Comparison of ENCODE assay signal across 18 cellular contexts in the genomic region with DNA sequence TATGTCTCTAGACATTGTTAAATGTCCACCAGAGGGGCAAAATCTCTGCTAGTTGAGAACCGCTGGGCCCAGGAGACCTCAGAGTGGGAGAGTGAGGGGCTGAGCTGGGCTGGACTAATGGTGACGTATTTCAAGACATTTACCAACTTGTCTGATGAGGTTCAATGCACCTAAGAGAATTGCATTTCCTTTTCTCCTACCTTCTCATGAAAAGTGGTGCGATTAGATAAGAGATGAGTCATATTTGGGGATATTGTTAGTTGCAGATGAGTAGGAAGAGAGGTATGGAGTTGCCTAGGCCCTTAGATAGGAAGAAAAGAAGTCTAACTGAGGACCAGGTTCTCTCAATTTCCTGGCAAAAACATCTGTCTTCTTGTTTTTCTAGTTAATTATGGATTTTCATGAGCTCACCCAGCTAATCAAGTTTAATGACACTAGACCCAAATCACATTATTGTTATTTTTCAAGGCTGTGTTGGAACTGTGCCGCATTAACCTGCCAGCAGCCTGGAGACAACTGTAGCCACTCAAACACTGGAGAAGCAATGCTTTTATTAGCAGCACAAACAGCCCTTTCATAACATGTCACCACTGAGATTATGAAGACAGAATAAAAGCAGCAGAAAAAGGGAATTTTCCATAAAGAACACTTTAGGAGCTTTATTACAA.
A peak's percentile ranks its signal among the peaks of the same experiment; 100 is the strongest.
DNase-seq lines count a peak whose midpoint lies in the region; ATAC-seq, FAIRE-seq and TF ChIP-seq lines count a peak whose summit lies in the region.
"Had no signal": no experiment of that assay in that cellular context is flagged by ENCODE, and none has a peak within 500 bp of the region (broad histone marks: within the 10 kb centered on the region; RNA-seq: fewer than 3 reads in every experiment).

No MANE protein-coding gene starts in this region.

- no peak overlapping the region for H3K27ac Mint-ChIP-seq in activated T-helper 2 cell treated with anti-CD3 and anti-CD28 coated beads, Interferon-gamma antibody, Interleukin-2, Interleukin-4, amounts not matched to agents 10 μg/mL and 5 μg/mL and 100 μg/mL, durations not matched to agents 14 hours and 24 hours and 36 hours
- H3K27ac Mint-ChIP-seq: activated CD8-positive, alpha-beta memory T cell treated with anti-CD3 and anti-CD28 coated beads, Interleukin-2, amount 10 ng/mL, durations not matched to agents 7 days and 5 days; activated naive CD4-positive, alpha-beta T cell treated with anti-CD3 and anti-CD28 coated beads, Interleukin-2, amount 10 ng/mL, durations not matched to agents 7 days and 5 days; effector memory CD8-positive, alpha-beta T cell had no signal

- H3K27ac ChIP-seq in A549 = no peak overlapping the region
- H3K27ac ChIP-seq: gastroesophageal sphincter, HL-60, skin epidermis had no signal

- CTCF ChIA-PET in A549 (lab: Yijun Ruan, JAX) = interaction anchor here (1.4 kb wide), 1 partner anchor 12 kb away, joined by 4 read pairs; no protein-coding TSS in a partner anchor

- TF ChIP-seq EP300 in A549 (IDR thresholded peaks at IDR 0.05) = no peak

- POLR2A ChIA-PET in A549 (lab: Yijun Ruan, JAX) = no interaction called here

- H3K9me3 Mint-ChIP-seq in activated T-helper 2 cell treated with anti-CD3 and anti-CD28 coated beads, Interferon-gamma antibody, Interleukin-2, Interleukin-4, amounts not matched to agents 10 μg/mL and 5 μg/mL and 100 μg/mL, durations not matched to agents 14 hours and 24 hours and 36 hours = no peaks in the 10 kb centered on the region
- H3K9me3 Mint-ChIP-seq: activated naive CD4-positive, alpha-beta T cell treated with anti-CD3 and anti-CD28 coated beads, Interleukin-2, amount 10 ng/mL, durations not matched to agents 7 days and 5 days; effector memory CD8-positive, alpha-beta T cell had no signal

- WGBS in A549 (ENCODE audit: missing lambda C conversion rate) = 71% methylated on average over 4 of the region's 4 CpGs

- FAIRE-seq in A549 (lab: Jason Lieb, UNC) = no peak
- no peak for FAIRE-seq in H54 (lab: Jason Lieb, UNC)

- no peak for DNase-seq in A549 (ENCODE audit: low read depth in 1 of 2, low spot score in 1 of 2)
- DNase-seq in M059J (ENCODE audit: low read depth) = peak; percentile 16
- DNase-seq in fibroblast of pulmonary artery (ENCODE audit: low read depth) = peak; percentile 31
- no peak for DNase-seq in H54 (ENCODE audit: insufficient read length, low spot score)
- DNase-seq in OCI-M1 (lab: John Stamatoyannopoulos, UW) = no peak
- no peak for DNase-seq in activated T-helper 2 cell treated with anti-CD3 and anti-CD28 coated beads, Interferon-gamma antibody, Interleukin-2, Interleukin-4, amounts not matched to agents 10 μg/mL and 5 μg/mL and 100 μg/mL, durations not matched to agents 14 hours and 24 hours and 36 hours (ENCODE audit: low spot score)
- no peak for DNase-seq in NCI-H2196 (lab: John Stamatoyannopoulos, UW; ENCODE audit: unreplicated experiment)
- DNase-seq: activated CD8-positive, alpha-beta memory T cell treated with anti-CD3 and anti-CD28 coated beads, Interleukin-2, amount 10 ng/mL, durations not matched to agents 7 days and 5 days; activated naive CD4-positive, alpha-beta T cell treated with anti-CD3 and anti-CD28 coated beads, Interleukin-2, amount 10 ng/mL, durations not matched to agents 7 days and 5 days; Caco-2; effector memory CD8-positive, alpha-beta T cell; midbrain; NK-92 treated with Interleukin-12 subunit alpha and Interleukin-12 subunit beta, amount 100 ng/mL, for 24 hours; occipital lobe had no signal

- H3K4me1 ChIP-seq in A549 = no peaks in the 10 kb centered on the region
- H3K4me1 ChIP-seq: Caco-2, gastroesophageal sphincter had no signal

- no peaks in the 10 kb centered on the region for H3K9me3 ChIP-seq in A549
- H3K9me3 ChIP-seq: Caco-2, gastroesophageal sphincter had no signal

- no peak overlapping the region for H3K4me2 ChIP-seq in A549

- H3K36me3 Mint-ChIP-seq in activated T-helper 2 cell treated with anti-CD3 and anti-CD28 coated beads, Interferon-gamma antibody, Interleukin-2, Interleukin-4, amounts not matched to agents 10 μg/mL and 5 μg/mL and 100 μg/mL, durations not matched to agents 14 hours and 24 hours and 36 hours (ENCODE audit: low read depth) = no peaks in the 10 kb centered on the region
- H3K36me3 Mint-ChIP-seq: activated CD8-positive, alpha-beta memory T cell treated with anti-CD3 and anti-CD28 coated beads, Interleukin-2, amount 10 ng/mL, durations not matched to agents 7 days and 5 days; activated naive CD4-positive, alpha-beta T cell treated with anti-CD3 and anti-CD28 coated beads, Interleukin-2, amount 10 ng/mL, durations not matched to agents 7 days and 5 days had no signal

- no peak overlapping the region for H3K4me3 Mint-ChIP-seq in activated T-helper 2 cell treated with anti-CD3 and anti-CD28 coated beads, Interferon-gamma antibody, Interleukin-2, Interleukin-4, amounts not matched to agents 10 μg/mL and 5 μg/mL and 100 μg/mL, durations not matched to agents 14 hours and 24 hours and 36 hours (ENCODE audit: low read depth)
- H3K4me3 Mint-ChIP-seq: activated CD8-positive, alpha-beta memory T cell treated with anti-CD3 and anti-CD28 coated beads, Interleukin-2, amount 10 ng/mL, durations not matched to agents 7 days and 5 days; activated naive CD4-positive, alpha-beta T cell treated with anti-CD3 and anti-CD28 coated beads, Interleukin-2, amount 10 ng/mL, durations not matched to agents 7 days and 5 days; effector memory CD8-positive, alpha-beta T cell had no signal

- no peak for TF ChIP-seq POLR2A in A549 (IDR thresholded peaks at IDR 0.05; ENCODE audit: low read length)
- no peak for TF ChIP-seq POLR2A in H54 (IDR thresholded peaks at IDR 0.05; ENCODE audit: low read depth, low read length)

- ATAC-seq in A549 (no peak; a peak in 1 of 6 replicates), GM19452 (IDR thresholded peaks at IDR 0.05; ENCODE audit: unreplicated experiment) (peak; percentile 44)
- ATAC-seq: activated CD8-positive, alpha-beta memory T cell treated with anti-CD3 and anti-CD28 coated beads, Interleukin-2, amount 10 ng/mL, durations not matched to agents 7 days and 5 days; effector memory CD8-positive, alpha-beta T cell; gastroesophageal sphincter had no signal

- peaks cover 12% of the 10 kb centered on the region for H3K27me3 Mint-ChIP-seq in activated T-helper 2 cell treated with anti-CD3 and anti-CD28 coated beads, Interferon-gamma antibody, Interleukin-2, Interleukin-4, amounts not matched to agents 10 μg/mL and 5 μg/mL and 100 μg/mL, durations not matched to agents 14 hours and 24 hours and 36 hours (ENCODE audit: low read depth)

- TF ChIP-seq RAD21 in A549 (conservative IDR thresholded peaks at IDR 0.05 in 1 of 2, IDR thresholded peaks at IDR 0.05 in 1 of 2) = no peak

- intact Hi-C loops in activated T-helper 2 cell treated with anti-CD3 and anti-CD28 coated beads, Interferon-gamma antibody, Interleukin-2, Interleukin-4, amounts not matched to agents 10 μg/mL and 5 μg/mL and 100 μg/mL, durations not matched to agents 14 hours and 24 hours and 36 hours (cut with micrococcal nuclease) = no loop called here

- H3K4me3 ChIP-seq in A549 (no peak overlapping the region), fibroblast of pulmonary artery (replicated peaks; ENCODE audit: low read depth, low read length) (no peak overlapping the region)
- H3K4me3 ChIP-seq: gastroesophageal sphincter, skin epidermis had no signal

- TF ChIP-seq CTCF in A549 (IDR thresholded peaks at IDR 0.05) (no peak), fibroblast of pulmonary artery (IDR thresholded peaks at IDR 0.05; ENCODE audit: low read length, missing control alignments) (no peak)

- H3K4me1 Mint-ChIP-seq in activated T-helper 2 cell treated with anti-CD3 and anti-CD28 coated beads, Interferon-gamma antibody, Interleukin-2, Interleukin-4, amounts not matched to agents 10 μg/mL and 5 μg/mL and 100 μg/mL, durations not matched to agents 14 hours and 24 hours and 36 hours (ENCODE audit: low read depth) = peaks cover 7% of the 10 kb centered on the region
- H3K4me1 Mint-ChIP-seq: activated CD8-positive, alpha-beta memory T cell treated with anti-CD3 and anti-CD28 coated beads, Interleukin-2, amount 10 ng/mL, durations not matched to agents 7 days and 5 days; activated naive CD4-positive, alpha-beta T cell treated with anti-CD3 and anti-CD28 coated beads, Interleukin-2, amount 10 ng/mL, durations not matched to agents 7 days and 5 days had no signal

TF ChIP-seq in A549, 52 proteins besides CTCF, POLR2A, EP300 and RAD21:
- TF ChIP-seq FOSL2 (IDR thresholded peaks at IDR 0.05) (no peak), FOSL2 (CRISPR knock-in tag; IDR thresholded peaks at IDR 0.05) (peak; percentile 22; the same call in 1 of the 2 replicates), HOXB5 (CRISPR knock-in tag; IDR thresholded peaks at IDR 0.05) (no peak)
- TF ChIP-seq, protein P1, sequence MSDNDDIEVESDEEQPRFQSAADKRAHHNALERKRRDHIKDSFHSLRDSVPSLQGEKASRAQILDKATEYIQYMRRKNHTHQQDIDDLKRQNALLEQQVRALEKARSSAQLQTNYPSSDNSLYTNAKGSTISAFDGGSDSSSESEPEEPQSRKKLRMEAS (IDR thresholded peaks at IDR 0.05) = no peak
- TF ChIP-seq, protein P2, sequence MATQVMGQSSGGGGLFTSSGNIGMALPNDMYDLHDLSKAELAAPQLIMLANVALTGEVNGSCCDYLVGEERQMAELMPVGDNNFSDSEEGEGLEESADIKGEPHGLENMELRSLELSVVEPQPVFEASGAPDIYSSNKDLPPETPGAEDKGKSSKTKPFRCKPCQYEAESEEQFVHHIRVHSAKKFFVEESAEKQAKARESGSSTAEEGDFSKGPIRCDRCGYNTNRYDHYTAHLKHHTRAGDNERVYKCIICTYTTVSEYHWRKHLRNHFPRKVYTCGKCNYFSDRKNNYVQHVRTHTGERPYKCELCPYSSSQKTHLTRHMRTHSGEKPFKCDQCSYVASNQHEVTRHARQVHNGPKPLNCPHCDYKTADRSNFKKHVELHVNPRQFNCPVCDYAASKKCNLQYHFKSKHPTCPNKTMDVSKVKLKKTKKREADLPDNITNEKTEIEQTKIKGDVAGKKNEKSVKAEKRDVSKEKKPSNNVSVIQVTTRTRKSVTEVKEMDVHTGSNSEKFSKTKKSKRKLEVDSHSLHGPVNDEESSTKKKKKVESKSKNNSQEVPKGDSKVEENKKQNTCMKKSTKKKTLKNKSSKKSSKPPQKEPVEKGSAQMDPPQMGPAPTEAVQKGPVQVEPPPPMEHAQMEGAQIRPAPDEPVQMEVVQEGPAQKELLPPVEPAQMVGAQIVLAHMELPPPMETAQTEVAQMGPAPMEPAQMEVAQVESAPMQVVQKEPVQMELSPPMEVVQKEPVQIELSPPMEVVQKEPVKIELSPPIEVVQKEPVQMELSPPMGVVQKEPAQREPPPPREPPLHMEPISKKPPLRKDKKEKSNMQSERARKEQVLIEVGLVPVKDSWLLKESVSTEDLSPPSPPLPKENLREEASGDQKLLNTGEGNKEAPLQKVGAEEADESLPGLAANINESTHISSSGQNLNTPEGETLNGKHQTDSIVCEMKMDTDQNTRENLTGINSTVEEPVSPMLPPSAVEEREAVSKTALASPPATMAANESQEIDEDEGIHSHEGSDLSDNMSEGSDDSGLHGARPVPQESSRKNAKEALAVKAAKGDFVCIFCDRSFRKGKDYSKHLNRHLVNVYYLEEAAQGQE (IDR thresholded peaks at IDR 0.05) = no peak
TF ChIP-seq in A549: peak in this region for 1.

Comparison
In these comparisons a context has a peak if more than half of its experiments do, and no peak if none do; other contexts are left out.
1. DNase-seq: peak in M059J (single experiment) and fibroblast of pulmonary artery (single experiment); none in A549 (0 of 2), H54 (single experiment), OCI-M1 (single experiment), activated T-helper 2 cell treated with anti-CD3 and anti-CD28 coated beads, Interferon-gamma antibody, Interleukin-2, Interleukin-4, amounts not matched to agents 10 μg/mL and 5 μg/mL and 100 μg/mL, durations not matched to agents 14 hours and 24 hours and 36 hours (single experiment) and NCI-H2196 (single experiment).